Comparison of ENCODE assay signal across 6 cellular contexts in genomic region chr19:58304748-58305064, GRCh38. TPM values are rescaled to one million over a fixed set of nuclear protein-coding genes. Genes with fewer than 3 reads are reported as not detected.
A peak's percentile ranks its signal among the peaks of the same experiment; 100 is the strongest.
DNase-seq lines count a peak whose midpoint lies in the region; ATAC-seq and TF ChIP-seq lines count a peak whose summit lies in the region.

No MANE protein-coding gene starts in this region.

- no peaks in the 10 kb centered on the region for H3K27me3 Mint-ChIP-seq in MCF 10A (ENCODE audit: insufficient read depth, unreplicated experiment)

- H3K27me3 ChIP-seq in neuron (ENCODE audit: insufficient read depth, low read length) = no peaks in the 10 kb centered on the region

- intact Hi-C loops in MCF 10A (cut with micrococcal nuclease) = loop anchor here (2.0 kb wide), 1 partner anchor 76 kb away; the partner anchor contains the start of gene ZNF544

- BruUV-seq in MCF 10A (replicated peaks; lab: Mats Ljungman, UMichigan) = no TSS peak

- CTCF ChIA-PET in MCF 10A (lab: Yijun Ruan, JAX) = interaction anchor here (0.7 kb wide), 1 partner anchor 213 kb away, joined by 3 read pairs; no protein-coding TSS in a partner anchor

- peak overlapping the region; percentile 96 for H3K4me3 Mint-ChIP-seq in MCF 10A (ENCODE audit: unreplicated experiment)

- DNase-seq in MCF 10A (ENCODE audit: unreplicated experiment) (no peak), NCI-H2196 (lab: John Stamatoyannopoulos, UW; ENCODE audit: unreplicated experiment) (no peak)

- H3K4me3 ChIP-seq in neuron (ENCODE audit: low read length) = peak overlapping the region; percentile 85

- peaks cover 54% of the 10 kb centered on the region for H3K36me3 Mint-ChIP-seq in MCF 10A (ENCODE audit: insufficient read depth, unreplicated experiment)

- peaks cover 10% of the 10 kb centered on the region for H3K4me1 Mint-ChIP-seq in MCF 10A (ENCODE audit: insufficient read depth, unreplicated experiment)

- no peak overlapping the region for H2AFZ ChIP-seq in neuron (ENCODE audit: low read depth, low read length)

- no peak for TF ChIP-seq CTCF in MCF 10A (IDR thresholded peaks at IDR 0.05; ENCODE audit: unreplicated experiment)

- no peaks in the 10 kb centered on the region for H3K9me3 Mint-ChIP-seq in MCF 10A (ENCODE audit: unreplicated experiment)

- H3K4me1 ChIP-seq in neuron (ENCODE audit: insufficient read depth, low read length) = peaks cover 10% of the 10 kb centered on the region

- peaks cover 62% of the 10 kb centered on the region for H3K36me3 ChIP-seq in neuron (ENCODE audit: insufficient read depth, low read length)

- POLR2A ChIA-PET in MCF 10A (lab: Yijun Ruan, JAX) = interaction anchor here (0.5 to 3.8 kb wide), 15 partner anchors 8 to 213 kb away, joined by 3 to 34 read pairs (median 4); partner anchors contain the start of genes ZNF497, ZNF544, ZNF8 and ZSCAN22

- peaks cover 21% of the 10 kb centered on the region for H3K9me3 ChIP-seq in neuron (ENCODE audit: low read length)

- ATAC-seq in HG02642 (IDR thresholded peaks at IDR 0.05; ENCODE audit: poor library complexity, unreplicated experiment) (peak; percentile 3), GM18867 (IDR thresholded peaks at IDR 0.05; ENCODE audit: unreplicated experiment) (no peak), GM21619 (IDR thresholded peaks at IDR 0.05; ENCODE audit: unreplicated experiment) (no peak)

- H3K27ac Mint-ChIP-seq in MCF 10A (ENCODE audit: low read depth, unreplicated experiment) = peak overlapping the region; percentile 98

RNA-seq across cellular contexts. Expression of gene ERVK3-1, which starts 0.5 kb away (rescaled TPM):
- total RNA-seq in MCF 10A (2022) = 63.1 and 64.6 TPM in 2 replicates

RNA-seq across cellular contexts. Expression of gene ZSCAN22, which starts 22.1 kb away (rescaled TPM):
- total RNA-seq in MCF 10A (2022) = 3.8 and 4.7 TPM in 2 replicates

RNA-seq across cellular contexts. Expression of gene ZNF8, which starts 26.0 kb away (rescaled TPM):
- 4.9 and 5.1 TPM in 2 replicates for total RNA-seq in MCF 10A (2022)

RNA-seq across cellular contexts. Expression of gene A1BG, which starts 48.6 kb away (rescaled TPM):
- 6.4 and 7.0 TPM in 2 replicates for total RNA-seq in MCF 10A (2022)

RNA-seq across cellular contexts. Expression of gene ZNF497, which starts 57.8 kb away (rescaled TPM):
- total RNA-seq in MCF 10A (2022) = 3.2 and 3.9 TPM in 2 replicates
